ENCODE assay signal across 8 cellular contexts in genomic region chr17:81871387-81872120, GRCh38. TPM values are rescaled to one million over a fixed set of nuclear protein-coding genes. Genes with fewer than 3 reads are reported as not detected.
DNase-seq lines count a peak whose midpoint lies in the region; ATAC-seq and FAIRE-seq lines count a peak whose summit lies in the region.

No MANE protein-coding gene starts in this region.

- peak; percentile 38 for ATAC-seq in HG03159 (IDR thresholded peaks at IDR 0.05; ENCODE audit: unreplicated experiment)
- peak; percentile 8 for ATAC-seq in activated CD8-positive, alpha-beta T cell treated with anti-CD3 and anti-CD28 coated beads, Interleukin-2, amount 10 ng/mL, durations not matched to agents 7 days and 5 days

- peak; percentile 58 for FAIRE-seq in GM18507 (lab: Jason Lieb, UNC)

- peak overlapping the region; percentile 83 for H3K4me3 Mint-ChIP-seq in activated CD8-positive, alpha-beta T cell treated with anti-CD3 and anti-CD28 coated beads, Interleukin-2, amount 10 ng/mL, durations not matched to agents 7 days and 5 days

- peaks cover 41% of the 10 kb centered on the region for H3K36me3 Mint-ChIP-seq in activated CD8-positive, alpha-beta T cell treated with anti-CD3 and anti-CD28 coated beads, Interleukin-2, amount 10 ng/mL, durations not matched to agents 7 days and 5 days (ENCODE audit: low read depth)

- POLR2A ChIA-PET in activated CD8-positive, alpha-beta T cell treated with anti-CD3 and anti-CD28 coated beads, Interleukin-2, amount 10 ng/mL, durations not matched to agents 7 days and 5 days (lab: Charles Lee) = interaction anchor here (0.8 to 2.6 kb wide), 10 partner anchors 8 to 446 kb away, joined by 3 to 23 read pairs (median 6); partner anchors contain the start of genes ALYREF, ANAPC11, CD7 and P4HB

- H3K27ac Mint-ChIP-seq in activated CD8-positive, alpha-beta T cell treated with anti-CD3 and anti-CD28 coated beads, Interleukin-2, amount 10 ng/mL, durations not matched to agents 7 days and 5 days = peak overlapping the region; percentile 97

- CTCF ChIA-PET in activated CD8-positive, alpha-beta T cell treated with anti-CD3 and anti-CD28 coated beads, Interleukin-2, amount 10 ng/mL, durations not matched to agents 7 days and 5 days (lab: Charles Lee) = interaction anchor here (2.6 kb wide), 1 partner anchor 56 kb away, joined by 5 read pairs; the partner anchor contains the start of gene MAFG

- no peaks in the 10 kb centered on the region for H3K27me3 Mint-ChIP-seq in activated CD8-positive, alpha-beta T cell treated with anti-CD3 and anti-CD28 coated beads, Interleukin-2, amount 10 ng/mL, durations not matched to agents 7 days and 5 days (ENCODE audit: low read depth)

- peak; percentile 88 for DNase-seq in 8988T
- DNase-seq in GM18507 (ENCODE audit: extremely low spot score, insufficient read length, low read depth) = peak; percentile 97
- DNase-seq in NCI-H774 (lab: John Stamatoyannopoulos, UW) = peak; percentile 96
- peak; percentile 96 for DNase-seq in activated CD8-positive, alpha-beta T cell treated with anti-CD3 and anti-CD28 coated beads, Interleukin-2, amount 10 ng/mL, durations not matched to agents 7 days and 5 days
- peak; percentile 95 for DNase-seq in effector CD4-positive, alpha-beta T cell
- DNase-seq in medulla oblongata (ENCODE audit: extremely low spot score) = peak; percentile 90
- DNase-seq in stimulated activated CD8-positive, alpha-beta memory T cell treated with anti-CD3 and anti-CD28 coated beads, Interleukin-12 subunit alpha, Interleukin-12 subunit beta, amount 100 ng/mL, for 1 hour (ENCODE audit: low read depth) = peak; percentile 95

- H3K4me1 Mint-ChIP-seq in activated CD8-positive, alpha-beta T cell treated with anti-CD3 and anti-CD28 coated beads, Interleukin-2, amount 10 ng/mL, durations not matched to agents 7 days and 5 days (ENCODE audit: low read depth) = peaks cover 38% of the 10 kb centered on the region

- no peaks in the 10 kb centered on the region for H3K9me3 Mint-ChIP-seq in activated CD8-positive, alpha-beta T cell treated with anti-CD3 and anti-CD28 coated beads, Interleukin-2, amount 10 ng/mL, durations not matched to agents 7 days and 5 days (ENCODE audit: insufficient read depth)

RNA-seq across cellular contexts. Expression of gene ARHGDIA, which starts 0.4 kb away (rescaled TPM):
- total RNA-seq in activated CD8-positive, alpha-beta T cell treated with anti-CD3 and anti-CD28 coated beads, Interleukin-2, amount 10 ng/mL, durations not matched to agents 7 days and 5 days = 100 to 1,000 TPM; 756 to 778 TPM

RNA-seq across cellular contexts. Expression of gene P4HB, which starts 11.2 kb away (rescaled TPM):
- 100 to 1,000 TPM; 474 to 498 TPM for total RNA-seq in activated CD8-positive, alpha-beta T cell treated with anti-CD3 and anti-CD28 coated beads, Interleukin-2, amount 10 ng/mL, durations not matched to agents 7 days and 5 days

RNA-seq across cellular contexts. Expression of gene ALYREF, which starts 19.8 kb away (rescaled TPM):
- total RNA-seq in activated CD8-positive, alpha-beta T cell treated with anti-CD3 and anti-CD28 coated beads, Interleukin-2, amount 10 ng/mL, durations not matched to agents 7 days and 5 days = 100 to 1,000 TPM; 269 to 273 TPM

RNA-seq across cellular contexts. Expression of gene ANAPC11, which starts 20.0 kb away (rescaled TPM):
- total RNA-seq in activated CD8-positive, alpha-beta T cell treated with anti-CD3 and anti-CD28 coated beads, Interleukin-2, amount 10 ng/mL, durations not matched to agents 7 days and 5 days = 100 to 1,000 TPM; 122 TPM

RNA-seq across cellular contexts. Expression of gene NPB, which starts 30.5 kb away (rescaled TPM):
- under 1 TPM; 0.18 to 0.55 TPM for total RNA-seq in activated CD8-positive, alpha-beta T cell treated with anti-CD3 and anti-CD28 coated beads, Interleukin-2, amount 10 ng/mL, durations not matched to agents 7 days and 5 days

Comparison
In these comparisons a context has a peak if more than half of its experiments do, and no peak if none do; other contexts are left out.
1. Peak in every context shown above with its lines: DNase-seq and ATAC-seq.